Comparison of ENCODE assay signal across 8 cellular contexts in genomic region chrX:119852410-119853353, GRCh38.
A peak's percentile ranks its signal among the peaks of the same experiment; 100 is the strongest.
DNase-seq lines count a peak whose midpoint lies in the region; ATAC-seq lines count a peak whose summit lies in the region.

Gene UPF3B, minus strand, starts transcription at chrX:119852963. Its CDS starts 35 bp downstream, at chrX:119852928.

- ATAC-seq in GM19023 (IDR thresholded peaks at IDR 0.05; ENCODE audit: unreplicated experiment), result peak; percentile 95
- ATAC-seq in HG03280 (IDR thresholded peaks at IDR 0.05; ENCODE audit: unreplicated experiment), result peak; percentile 99
- peak; percentile 99 for ATAC-seq in central memory CD8-positive, alpha-beta T cell (replicated peaks; ENCODE audit: extremely low read depth, poor library complexity, severe bottlenecking)

- no peaks in the 10 kb centered on the region for H3K9me3 Mint-ChIP-seq in central memory CD8-positive, alpha-beta T cell

- no peaks in the 10 kb centered on the region for H3K27me3 Mint-ChIP-seq in central memory CD8-positive, alpha-beta T cell

- H3K36me3 Mint-ChIP-seq in central memory CD8-positive, alpha-beta T cell (ENCODE audit: insufficient read depth), result peaks cover 18% of the 10 kb centered on the region

- peak within 1 kb of the TSS; percentile 99 for H3K27ac Mint-ChIP-seq in central memory CD8-positive, alpha-beta T cell (ENCODE audit: low read depth)

- peaks cover 11% of the 10 kb centered on the region for H3K4me1 Mint-ChIP-seq in central memory CD8-positive, alpha-beta T cell

- DNase-seq in AG08396 (ENCODE audit: low spot score) (peak; percentile 92), NCI-H345 treated with DMSO at 0.1 percent for 48 hours (lab: John Stamatoyannopoulos, UW; ENCODE audit: unreplicated experiment) (peak; percentile 92), iris pigment epithelial cell (ENCODE audit: low read depth) (peak; percentile 98)
- peak; percentile 88 for DNase-seq in activated CD4-positive, CD25-positive, alpha-beta regulatory T cell treated with anti-CD3 and anti-CD28 coated beads, Interleukin-2, amount 50 U/mL, for 16 hours (ENCODE audit: low read depth, low spot score)
- DNase-seq in central memory CD8-positive, alpha-beta T cell (ENCODE audit: low spot score in 2 of 2), result peak; percentile 71 to 89
- DNase-seq in stimulated activated CD4-positive, alpha-beta T cell treated with anti-CD3 and anti-CD28 coated beads, Interleukin-12 subunit alpha, Interleukin-12 subunit beta, amount 100 ng/mL, for 24 hours (ENCODE audit: low read depth in 2 of 2), result peak; percentile 79 to 90

- peak within 1 kb of the TSS; percentile 99 for H3K4me3 Mint-ChIP-seq in central memory CD8-positive, alpha-beta T cell

Comparison
In these comparisons a context has a peak if more than half of its experiments do, and no peak if none do; other contexts are left out.
1. Peak in every context shown above with its lines: DNase-seq and ATAC-seq.